ENCODE assay signal across 25 cellular contexts in the genomic region with DNA sequence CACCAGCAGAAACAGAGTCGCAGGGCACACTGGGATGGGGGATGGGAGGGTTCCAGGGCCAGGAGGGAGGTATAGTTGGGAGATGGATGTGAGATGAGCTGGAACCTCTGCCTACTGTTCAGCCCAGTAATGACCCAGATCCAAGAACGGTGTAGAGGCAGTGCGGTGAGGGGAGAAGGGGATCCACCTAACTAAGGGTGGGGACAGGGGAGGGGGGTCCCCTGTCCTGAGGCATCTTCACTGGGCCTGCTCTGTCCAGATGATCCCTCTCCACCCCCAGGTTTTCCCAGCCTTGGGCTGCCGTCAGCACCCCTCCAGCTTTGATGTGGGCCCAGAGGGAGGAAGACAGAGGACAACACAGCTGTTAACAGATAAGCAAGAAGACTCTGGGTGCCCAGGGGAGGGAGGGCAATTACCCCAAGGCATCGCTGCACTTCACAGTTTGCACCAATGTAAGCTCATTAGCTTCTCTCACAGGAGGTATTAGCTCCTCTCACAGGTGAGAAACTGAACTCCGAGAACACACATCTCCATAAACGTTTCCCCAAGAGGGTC. TPM values are rescaled to one million over a fixed set of nuclear protein-coding genes. Genes with fewer than 3 reads are reported as not detected.
DNase-seq lines count a peak whose midpoint lies in the region; ATAC-seq and TF ChIP-seq lines count a peak whose summit lies in the region.
"Had no signal": no experiment of that assay in that cellular context is flagged by ENCODE, and none has a peak within 500 bp of the region (broad histone marks: within the 10 kb centered on the region; RNA-seq: fewer than 3 reads in every experiment).

No MANE protein-coding gene starts in this region.

- H2BK5ac ChIP-seq in IMR-90 (ENCODE audit: low read depth, low read length, poor library complexity, severe bottlenecking) (no peak overlapping the region), mesendoderm (ENCODE audit: low read length) (no peak overlapping the region)

- POLR2A ChIA-PET in IMR-90 (lab: Charles Lee; ENCODE audit: unreplicated experiment), result no interaction called here

- H3K14ac ChIP-seq in IMR-90 (replicated peaks; ENCODE audit: low read depth, low read length), result no peak overlapping the region; the same call in 1 of the 2 replicates

- no peaks in the 10 kb centered on the region for H3K9me3 ChIP-seq in IMR-90 (ENCODE audit: control insufficient read depth, insufficient read depth, low read length)
- H3K9me3 ChIP-seq in WERI-Rb-1 (ENCODE audit: severe bottlenecking), result no peaks in the 10 kb centered on the region
- H3K9me3 ChIP-seq: esophagus muscularis mucosa, gastroesophageal sphincter, lower lobe of right lung, thyroid gland had no signal

- in situ Hi-C loops in IMR-90 (cut with MboI; ENCODE audit: low sequenced_read_pairs), result no loop called here

- H3K4me1 ChIP-seq in IMR-90 (ENCODE audit: control insufficient read depth, insufficient read depth, low read length) (peaks cover 40% of the 10 kb centered on the region), mesendoderm (ENCODE audit: control insufficient read depth, low read depth, low read length) (peaks cover 17% of the 10 kb centered on the region)

- peak overlapping the region; percentile 8; the same call in 1 of the 3 replicates for H2BK15ac ChIP-seq in IMR-90 (ENCODE audit: low read depth, low read length)
- H2BK15ac ChIP-seq in mesendoderm (replicated peaks; ENCODE audit: low read depth), result no peak overlapping the region

- H3K9me3 Mint-ChIP-seq in CD14-positive monocyte, result peaks cover 0 to 2% (median 0%) of the 10 kb centered on the region in 7 donors
- H3K9me3 Mint-ChIP-seq: activated T-cell treated with anti-CD3 and anti-CD28 coated beads, Interleukin-2, amount 50 U/mL, for 72 hours; CD4-positive, CD25-positive, alpha-beta regulatory T cell had no signal

- DNase-seq in CD14-positive monocyte (ENCODE audit: low spot score) (no peak), IMR-90 (no peak), WERI-Rb-1 (no peak), mesendoderm (peak; percentile 47), A172 (ENCODE audit: low spot score) (no peak), foreskin fibroblast (no peak)
- no peak for DNase-seq in stimulated activated CD4-positive, alpha-beta T cell treated with anti-CD3 and anti-CD28 coated beads, Interleukin-15, amount 100 ng/mL, for 24 hours
- DNase-seq: activated CD4-positive, alpha-beta T cell treated with anti-CD3 and anti-CD28 coated beads for 1 hour; activated T-cell treated with anti-CD3 and anti-CD28 coated beads, Interleukin-2, amount 50 U/mL, for 72 hours; CD4-positive, CD25-positive, alpha-beta regulatory T cell; DMS53; effector CD8-positive, alpha-beta T cell; lower lobe of right lung; NCI-H1105; NCI-H2081; NCI-H510A; NK-92 treated with Interleukin-12 subunit alpha and Interleukin-12 subunit beta, amount 100 ng/mL, for 24 hours; stimulated activated CD4-positive, alpha-beta T cell treated with anti-CD3 and anti-CD28 coated beads, Interleukin-2, amount 100 ng/mL, for 48 hours; stimulated activated naive CD4-positive, alpha-beta T cell treated with Interleukin-2 at 50 U/mL for 16 hours; thyroid gland had no signal

- H3K27ac Mint-ChIP-seq in CD14-positive monocyte, result peak overlapping the region in 6 of 7 donors; percentile 35 to 81 (median 51)
- H3K27ac Mint-ChIP-seq: activated T-cell treated with anti-CD3 and anti-CD28 coated beads, Interleukin-2, amount 50 U/mL, for 72 hours had no signal

- H2BK120ac ChIP-seq in IMR-90 (ENCODE audit: low read depth, low read length), result no peak overlapping the region
- no peak overlapping the region for H2BK120ac ChIP-seq in mesendoderm (ENCODE audit: low read depth, low read length)

- H3K23ac ChIP-seq in IMR-90 (ENCODE audit: low read depth, low read length), result 0 out of 2 replicates have a peak overlapping the region, but pooled peaks have one; percentile 3
- no peak overlapping the region for H3K23ac ChIP-seq in mesendoderm (ENCODE audit: low read length)

- H3K27me3 Mint-ChIP-seq in CD14-positive monocyte (ENCODE audit: low read depth in 3 of 3), result peaks cover 0 to 1% (median 0%) of the 10 kb centered on the region in 3 donors
- H3K27me3 Mint-ChIP-seq: CD4-positive, CD25-positive, alpha-beta regulatory T cell had no signal

- peaks cover 2 to 4% of the 10 kb centered on the region in 2 donors for H3K36me3 Mint-ChIP-seq in CD14-positive monocyte
- H3K36me3 Mint-ChIP-seq: CD4-positive, CD25-positive, alpha-beta regulatory T cell had no signal

- H4K5ac ChIP-seq in IMR-90 (ENCODE audit: low read depth, low read length) (no peak overlapping the region), mesendoderm (ENCODE audit: low read length) (no peak overlapping the region)

- dilution Hi-C loops in IMR-90 (cut with HindIII; ENCODE audit: low sequenced_read_pairs, unreplicated experiment), result no loop called here

- CTCF ChIA-PET in IMR-90 (lab: Yijun Ruan, JAX), result no interaction called here

- BruUV-seq in IMR-90 (replicated peaks; lab: Mats Ljungman, UMichigan), result no TSS peak

- no peak overlapping the region; the same call in 1 of the 2 replicates for H4K91ac ChIP-seq in IMR-90 (ENCODE audit: insufficient read depth, low read depth, low read length)

- H3K4me3 ChIP-seq in IMR-90 (ENCODE audit: insufficient read depth, low read depth, low read length), result no peak overlapping the region
- H3K4me3 ChIP-seq in WERI-Rb-1 (ENCODE audit: low read depth, low read length), result no peak overlapping the region
- no peak overlapping the region for H3K4me3 ChIP-seq in mesendoderm (ENCODE audit: low read length)
- no peak overlapping the region for H3K4me3 ChIP-seq in foreskin fibroblast (ENCODE audit: low read depth in 1 of 2, low read length in 2 of 2)
- H3K4me3 ChIP-seq: esophagus muscularis mucosa, gastroesophageal sphincter, lower lobe of right lung, SK-N-MC, skin epidermis, thyroid gland had no signal

- no peak overlapping the region for H3K9ac ChIP-seq in IMR-90 (ENCODE audit: low read depth, low read length)
- no peak overlapping the region for H3K9ac ChIP-seq in mesendoderm (ENCODE audit: low read length)

- peaks cover 22 to 76% of the 10 kb centered on the region in 2 experiments for H3K79me1 ChIP-seq in IMR-90 (ENCODE audit: low read depth in 1 of 2, low read length in 2 of 2)
- H3K79me1 ChIP-seq in mesendoderm (ENCODE audit: low read length), result peaks cover 38% of the 10 kb centered on the region

- intact Hi-C loops in CD14-positive monocyte (cut with micrococcal nuclease), result no loop called here
- intact Hi-C loops in IMR-90 (cut with micrococcal nuclease), result no loop called here

- 100% methylated on average over 1 of the region's 7 CpGs; no CpG with 5 or more reads in 1 of the 2 experiments for WGBS in IMR-90 (ENCODE audit: extremely low coverage in 2 of 2, insufficient read length in 1 of 2), 2 experiments
- WGBS in mesendoderm (ENCODE audit: extremely low coverage, insufficient coverage, low lambda C conversion rate), result no CpG with 5 or more reads among the region's 7 CpGs

- H3K36me3 ChIP-seq in IMR-90 (ENCODE audit: control insufficient read depth, insufficient read depth, low read length) (no peaks in the 10 kb centered on the region), WERI-Rb-1 (no peaks in the 10 kb centered on the region), mesendoderm (ENCODE audit: control insufficient read depth, insufficient read depth, low read length) (no peaks in the 10 kb centered on the region)
- H3K36me3 ChIP-seq: esophagus muscularis mucosa, gastroesophageal sphincter, lower lobe of right lung, thyroid gland had no signal

- peaks cover 79% of the 10 kb centered on the region for H3K79me2 ChIP-seq in mesendoderm (ENCODE audit: control insufficient read depth, insufficient read depth, low read length)

- H3K4ac ChIP-seq in IMR-90 (ENCODE audit: low read depth, low read length) (no peak overlapping the region), mesendoderm (ENCODE audit: low read depth, low read length) (no peak overlapping the region)

- no peak overlapping the region for H3K4me3 Mint-ChIP-seq in CD14-positive monocyte
- H3K4me3 Mint-ChIP-seq: activated T-cell treated with anti-CD3 and anti-CD28 coated beads, Interleukin-2, amount 50 U/mL, for 72 hours; CD4-positive, CD25-positive, alpha-beta regulatory T cell had no signal

- no peak overlapping the region for H2AK9ac ChIP-seq in IMR-90 (replicated peaks; ENCODE audit: low read depth, low read length, poor library complexity)

- peaks cover 81% of the 10 kb centered on the region for H3K4me1 Mint-ChIP-seq in CD14-positive monocyte

- H4K8ac ChIP-seq in IMR-90 (ENCODE audit: low read depth in 2 of 2, low read length in 2 of 2) (no peak overlapping the region), mesendoderm (ENCODE audit: low read depth, low read length) (no peak overlapping the region)

- H3K56ac ChIP-seq in IMR-90 (ENCODE audit: extremely low read depth, insufficient read depth, low read length) (no peak overlapping the region), mesendoderm (ENCODE audit: low read length) (peak overlapping the region; percentile 9)

- H3K18ac ChIP-seq in IMR-90 (ENCODE audit: low read depth, low read length) (no peak overlapping the region), mesendoderm (ENCODE audit: low read length) (no peak overlapping the region)

- H2AFZ ChIP-seq in IMR-90 (replicated peaks; ENCODE audit: low read length, poor library complexity), result no peak overlapping the region

- no peak overlapping the region for H2BK20ac ChIP-seq in IMR-90 (ENCODE audit: low read depth, low read length)

- H3K9me1 ChIP-seq in IMR-90 (ENCODE audit: insufficient read depth, low read length), result peaks cover 45% of the 10 kb centered on the region

- H3K27ac ChIP-seq in IMR-90 (ENCODE audit: insufficient read depth, low read length), result no peak overlapping the region
- H3K27ac ChIP-seq in WERI-Rb-1, result no peak overlapping the region
- H3K27ac ChIP-seq in mesendoderm (ENCODE audit: low read depth, low read length), result no peak overlapping the region
- H3K27ac ChIP-seq: esophagus muscularis mucosa, gastroesophageal sphincter, lower lobe of right lung, SK-N-MC, thyroid gland had no signal

- H4K20me1 ChIP-seq in IMR-90 (ENCODE audit: insufficient read depth, low read length), result peaks cover 72% of the 10 kb centered on the region

- ATAC-seq in IMR-90 (ENCODE audit: low read depth), result no peak
- no peak for ATAC-seq in GM19397 (IDR thresholded peaks at IDR 0.05; ENCODE audit: unreplicated experiment)
- ATAC-seq: activated T-cell treated with anti-CD3 and anti-CD28 coated beads, Interleukin-2, amount 50 U/mL, for 72 hours; gastroesophageal sphincter; lower lobe of right lung had no signal

- H2AK5ac ChIP-seq in IMR-90 (ENCODE audit: low read depth, low read length) (peak overlapping the region; percentile 38; the same call in 1 of the 2 replicates), mesendoderm (ENCODE audit: low read length) (no peak overlapping the region)

- no peak for TF ChIP-seq POLR2A in IMR-90 (IDR thresholded peaks at IDR 0.05; ENCODE audit: low read depth, low read length)

- TF ChIP-seq RAD21 in IMR-90 (IDR thresholded peaks at IDR 0.05; ENCODE audit: low read length), result no peak

- no peaks in the 10 kb centered on the region for H3K27me3 ChIP-seq in IMR-90 (ENCODE audit: control insufficient read depth, insufficient read depth, low read length)
- no peaks in the 10 kb centered on the region for H3K27me3 ChIP-seq in WERI-Rb-1 (ENCODE audit: insufficient read depth, low read depth, severe bottlenecking)
- H3K27me3 ChIP-seq in mesendoderm (ENCODE audit: insufficient read depth, low read length, poor library complexity), result no peaks in the 10 kb centered on the region
- H3K27me3 ChIP-seq: esophagus muscularis mucosa, gastroesophageal sphincter, thyroid gland had no signal

- TF ChIP-seq CTCF in CD14-positive monocyte (IDR thresholded peaks at IDR 0.05) (no peak), IMR-90 (conservative IDR thresholded peaks at IDR 0.05; ENCODE audit: low read depth, low read length) (no peak), WERI-Rb-1 (IDR thresholded peaks at IDR 0.05; ENCODE audit: low read depth, low read length) (peak; percentile 10; the same call in 1 of the 2 replicates), foreskin fibroblast (IDR thresholded peaks at IDR 0.05; ENCODE audit: low read depth, low read length) (no peak)

- H3K4me2 ChIP-seq in IMR-90 (ENCODE audit: low read depth, low read length), result no peak overlapping the region
- no peak overlapping the region for H3K4me2 ChIP-seq in mesendoderm (ENCODE audit: low read length)

RNA-seq across cellular contexts. Expression of a gene that starts 19.3 kb away (rescaled TPM):
- polyA plus RNA-seq in CD14-positive monocyte (10 to 100 TPM; 13.8 to 25.6 TPM), IMR-90 (2012; rRNA removed) (21.1 and 21.5 TPM in 2 replicates)
- total RNA-seq in IMR-90 (2012; rRNA removed), result 35.7 and 42.2 TPM in 2 replicates
- 13.1 and 22.4 TPM in 2 replicates for polyA plus RNA-seq in IMR-90 (2012; cell fraction: cytosol; rRNA removed)
- 13.6 and 16.6 TPM in 2 replicates for polyA plus RNA-seq in IMR-90 (2012; cell fraction: nucleus; rRNA removed; ENCODE audit: low replicate concordance)
- 10.9 TPM for polyA plus RNA-seq in mesendoderm (2013, experiment 1 of 2)
- polyA plus RNA-seq in mesendoderm (2013, experiment 2 of 2), result 11.3 TPM
- 29.8 and 31.7 TPM in 2 replicates for total RNA-seq in A172 (2014; rRNA removed; shearing (Covaris generic))
